In genomic region chr1:112457241-112457640, GRCh38 we compare ENCODE assay signal across 27 cellular contexts. TPM values are rescaled to one million over a fixed set of nuclear protein-coding genes. Genes with fewer than 3 reads are reported as not detected.
A peak's percentile ranks its signal among the peaks of the same experiment; 100 is the strongest.
DNase-seq lines count a peak whose midpoint lies in the region; ATAC-seq and TF ChIP-seq lines count a peak whose summit lies in the region.
"Had no signal": no experiment of that assay in that cellular context is flagged by ENCODE, and none has a peak within 500 bp of the region (broad histone marks: within the 10 kb centered on the region; RNA-seq: fewer than 3 reads in every experiment).

No MANE protein-coding gene starts in this region.

- no peaks in the 10 kb centered on the region for H3K27me3 ChIP-seq in AG04450 (ENCODE audit: control insufficient read depth, insufficient read depth, low read length)
- H3K27me3 ChIP-seq: BLaER1 treated with 17β-estradiol and CSF1 and Interleukin-3, amounts not matched to agents 10 nM and 100 nM; gastroesophageal sphincter; tibial artery had no signal

- H3K4me3 Mint-ChIP-seq in endothelial cell (ENCODE audit: unreplicated experiment), result peak overlapping the region; percentile 81
- H3K4me3 Mint-ChIP-seq: activated CD4-positive, alpha-beta T cell treated with anti-CD3 and anti-CD28 coated beads for 36 hours; activated naive CD8-positive, alpha-beta T cell treated with anti-CD3 and anti-CD28 coated beads, Interleukin-2, amount 10 ng/mL, durations not matched to agents 7 days and 5 days; stimulated activated naive CD8-positive, alpha-beta T cell treated with anti-CD3 and anti-CD28 coated beads, Interleukin-15, Interleukin-2, amounts not matched to agents 100 ng/mL and 50 ng/mL, for 24 hours had no signal

- no peaks in the 10 kb centered on the region for H3K9me3 ChIP-seq in AG04450 (ENCODE audit: control insufficient read depth, insufficient read depth, low read length)
- H3K9me3 ChIP-seq: A549; BLaER1 treated with 17β-estradiol and CSF1 and Interleukin-3, amounts not matched to agents 10 nM and 100 nM; Caco-2; gastroesophageal sphincter; tibial artery had no signal

- ATAC-seq in GM18907 (IDR thresholded peaks at IDR 0.05; ENCODE audit: unreplicated experiment), result no peak
- ATAC-seq in HG03571 (IDR thresholded peaks at IDR 0.05; ENCODE audit: unreplicated experiment), result no peak
- ATAC-seq: A549; activated CD4-positive, alpha-beta T cell treated with anti-CD3 and anti-CD28 coated beads for 36 hours; gastroesophageal sphincter had no signal

- no peak for TF ChIP-seq POLR2A in erythroblast (IDR thresholded peaks at IDR 0.05; ENCODE audit: low read length)

- peak overlapping the region; percentile 82 for H3K27ac ChIP-seq in AG04450 (ENCODE audit: low read depth, low read length)
- H3K27ac ChIP-seq: A549; BLaER1 treated with 17β-estradiol and CSF1 and Interleukin-3, amounts not matched to agents 10 nM and 100 nM; epithelial cell of prostate; gastroesophageal sphincter; SK-N-MC; tibial artery had no signal

- H3K27me3 Mint-ChIP-seq in endothelial cell (ENCODE audit: unreplicated experiment), result no peaks in the 10 kb centered on the region
- H3K27me3 Mint-ChIP-seq: activated CD4-positive, alpha-beta T cell treated with anti-CD3 and anti-CD28 coated beads for 36 hours; stimulated activated naive CD8-positive, alpha-beta T cell treated with anti-CD3 and anti-CD28 coated beads, Interleukin-15, Interleukin-2, amounts not matched to agents 100 ng/mL and 50 ng/mL, for 24 hours had no signal

- POLR2A ChIA-PET in AG04450 (lab: Yijun Ruan, JAX), result interaction anchor here (0.7 to 1.4 kb wide), 4 partner anchors 11 to 64 kb away, joined by 3 to 13 read pairs (median 3); no protein-coding TSS in a partner anchor

- no peak for TF ChIP-seq CTCF in AG04450 (IDR thresholded peaks at IDR 0.05; ENCODE audit: low read depth, low read length)
- no peak for TF ChIP-seq CTCF in endothelial cell (IDR thresholded peaks at IDR 0.05; ENCODE audit: unreplicated experiment)

- no peak overlapping the region for H3K4me3 ChIP-seq in AG04450 (ENCODE audit: low read depth, low read length)
- H3K4me3 ChIP-seq: A549; BLaER1 treated with 17β-estradiol and CSF1 and Interleukin-3, amounts not matched to agents 10 nM and 100 nM; gastroesophageal sphincter; SK-N-MC; tibial artery had no signal

- no peaks in the 10 kb centered on the region for H3K9me3 Mint-ChIP-seq in endothelial cell (ENCODE audit: unreplicated experiment)
- H3K9me3 Mint-ChIP-seq: activated naive CD8-positive, alpha-beta T cell treated with anti-CD3 and anti-CD28 coated beads, Interleukin-2, amount 10 ng/mL, durations not matched to agents 7 days and 5 days; stimulated activated naive CD8-positive, alpha-beta T cell treated with anti-CD3 and anti-CD28 coated beads, Interleukin-15, Interleukin-2, amounts not matched to agents 100 ng/mL and 50 ng/mL, for 24 hours had no signal

- H3K27ac Mint-ChIP-seq in endothelial cell (ENCODE audit: unreplicated experiment), result no peak overlapping the region
- H3K27ac Mint-ChIP-seq: activated CD4-positive, alpha-beta T cell treated with anti-CD3 and anti-CD28 coated beads for 36 hours; activated naive CD8-positive, alpha-beta T cell treated with anti-CD3 and anti-CD28 coated beads, Interleukin-2, amount 10 ng/mL, durations not matched to agents 7 days and 5 days; stimulated activated naive CD8-positive, alpha-beta T cell treated with anti-CD3 and anti-CD28 coated beads, Interleukin-15, Interleukin-2, amounts not matched to agents 100 ng/mL and 50 ng/mL, for 24 hours had no signal

- peaks cover 29% of the 10 kb centered on the region for H3K36me3 Mint-ChIP-seq in endothelial cell (ENCODE audit: low read depth, unreplicated experiment)
- H3K36me3 Mint-ChIP-seq: activated naive CD8-positive, alpha-beta T cell treated with anti-CD3 and anti-CD28 coated beads, Interleukin-2, amount 10 ng/mL, durations not matched to agents 7 days and 5 days had no signal

- DNase-seq in AG04450 (ENCODE audit: low read depth, low spot score), result peak; percentile 70
- DNase-seq in LHCN-M2 (ENCODE audit: low read depth), result peak; percentile 45
- DNase-seq in endothelial cell (ENCODE audit: low spot score), result no peak
- DNase-seq in myocyte (ENCODE audit: low read depth), result peak; percentile 32
- DNase-seq in erythroblast (lab: John Stamatoyannopoulos, UW), result no peak
- DNase-seq in activated naive CD4-positive, alpha-beta T cell treated with Interleukin-2 at 50 U/mL for 16 hours, result no peak
- DNase-seq: activated CD4-positive, alpha-beta T cell treated with anti-CD3 and anti-CD28 coated beads for 36 hours; activated effector memory CD4-positive, alpha-beta T cell treated with Interleukin-2 at 50 U/mL for 16 hours; activated naive CD8-positive, alpha-beta T cell treated with anti-CD3 and anti-CD28 coated beads, Interleukin-2, amount 10 ng/mL, durations not matched to agents 7 days and 5 days; activated T-cell treated with anti-CD3 and anti-CD28 coated beads for 4 hours; Caco-2; DMS79 treated with DMSO at 0.1 percent for 48 hours; hippocampal formation; mesendoderm; MV-4-11; NCI-H446; OCI-M1; T-helper 2 cell; tibial artery had no signal

- CTCF ChIA-PET in AG04450 (lab: Charles Lee), result interaction anchor here (1.0 to 3.2 kb wide), 5 partner anchors 9 to 157 kb away, joined by 3 to 22 read pairs (median 4); no protein-coding TSS in a partner anchor

- H3K4me1 Mint-ChIP-seq in endothelial cell (ENCODE audit: unreplicated experiment), result peaks cover 12% of the 10 kb centered on the region
- H3K4me1 Mint-ChIP-seq: activated CD4-positive, alpha-beta T cell treated with anti-CD3 and anti-CD28 coated beads for 36 hours; activated naive CD8-positive, alpha-beta T cell treated with anti-CD3 and anti-CD28 coated beads, Interleukin-2, amount 10 ng/mL, durations not matched to agents 7 days and 5 days had no signal

RNA-seq across cellular contexts. Expression of gene WNT2B, which starts 51.5 kb away (rescaled TPM):
- polyA plus RNA-seq in AG04450 (2011; rRNA removed), result 2.7 and 2.8 TPM in 2 replicates
- polyA minus RNA-seq in AG04450 (2011; rRNA and poly(A)+ RNA removed), result 3.8 and 4.2 TPM in 2 replicates
- total RNA-seq in LHCN-M2 (2014; rRNA removed) (0.23 and 0.38 TPM in 2 replicates), endothelial cell (ENCODE audit: unreplicated experiment) (1.3 TPM), myocyte (0.31 and 0.67 TPM in 2 replicates)
- 0.21 TPM for polyA plus RNA-seq in LHCN-M2 (2012)
- 0.61 TPM for polyA plus RNA-seq in myocyte (2012)

Comparison
In these comparisons a context has a peak if more than half of its experiments do, and no peak if none do; other contexts are left out.
1. DNase-seq: peak in AG04450 (single experiment), LHCN-M2 (single experiment) and myocyte (single experiment); none in endothelial cell (single experiment), erythroblast (0 of 2) and activated naive CD4-positive, alpha-beta T cell treated with Interleukin-2 at 50 U/mL for 16 hours (single experiment).